ENCODE assay signal across 23 cellular contexts in the genomic region with DNA sequence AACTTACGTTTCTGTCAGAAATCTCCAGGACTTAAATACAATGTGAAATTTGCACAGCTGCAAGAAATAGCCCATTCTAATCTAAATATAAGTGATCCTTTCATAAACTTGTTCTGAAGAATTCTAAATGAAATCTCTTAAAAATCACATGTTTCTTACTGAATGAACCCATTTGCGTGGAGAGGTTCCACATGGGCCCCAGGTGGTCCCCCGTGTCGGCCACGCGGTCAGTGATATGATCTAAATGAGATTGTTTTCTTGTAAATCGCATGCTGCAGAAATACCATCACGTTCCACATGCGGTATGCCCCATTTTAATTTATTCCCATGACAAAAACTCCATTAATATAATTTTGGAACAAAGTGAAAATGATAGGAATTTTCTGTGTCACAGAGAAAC.
"Had no signal": no experiment of that assay in that cellular context is flagged by ENCODE, and none has a peak within 500 bp of the region (broad histone marks: within the 10 kb centered on the region; RNA-seq: fewer than 3 reads in every experiment).

No MANE protein-coding gene starts in this region.

- ATAC-seq: T-helper 17 cell had no signal

- DNase-seq: KBM-7, MV-4-11, NCI-H1048, NCI-H1105, NCI-H1417, NCI-H1436 treated with DMSO at 0.1 percent for 48 hours, NCI-H1694, NCI-H1930, NCI-H2081, NCI-H2107, NCI-H2227 treated with DMSO at 0.1 percent for 48 hours, NCI-H524, NCI-H526 treated with DMSO at 0.1 percent for 48 hours, NCI-H748 treated with DMSO at 0.1 percent for 48 hours, Peyer's patch, Right ventricle myocardium superior, RPMI8226, SIG-M5, SK-N-SH, T-helper 1 cell, T-helper 17 cell had no signal

- H3K9me3 ChIP-seq: Peyer's patch, SJSA1 had no signal

- H3K27me3 ChIP-seq: Peyer's patch, SJSA1 had no signal

- H3K4me3 ChIP-seq: Peyer's patch, SJSA1 had no signal

- H3K27ac ChIP-seq: HL-60, Peyer's patch, SJSA1 had no signal

- H3K4me2 ChIP-seq: SK-N-SH had no signal

- H3K36me3 ChIP-seq: Peyer's patch, SJSA1 had no signal

- H3K4me1 ChIP-seq: Peyer's patch, SJSA1 had no signal

- H3K9ac ChIP-seq: SK-N-SH had no signal
